ENCODE assay signal across 21 cellular contexts in genomic region chr14:32251530-32251929, GRCh38. TPM values are rescaled to one million over a fixed set of nuclear protein-coding genes. Genes with fewer than 3 reads are reported as not detected.
DNase-seq lines count a peak whose midpoint lies in the region; ATAC-seq, FAIRE-seq and TF ChIP-seq lines count a peak whose summit lies in the region.
"Had no signal": no experiment of that assay in that cellular context is flagged by ENCODE, and none has a peak within 500 bp of the region (broad histone marks: within the 10 kb centered on the region; RNA-seq: fewer than 3 reads in every experiment).

No MANE protein-coding gene starts in this region.

- POLR2A ChIA-PET in SK-N-SH (lab: Yijun Ruan, JAX) (interaction anchor here (0.6 kb wide), 1 partner anchor 757 kb away, joined by 3 read pairs; no protein-coding TSS in a partner anchor), T-cell (lab: Charles Lee) (no interaction called here)

- dilution Hi-C loops in keratinocyte (cut with MboI; ENCODE audit: extremely low pct_ligation_motif_present, low sequenced_read_pairs), result no loop called here

- H3K79me2 ChIP-seq in SK-N-SH (ENCODE audit: insufficient read depth), result no peaks in the 10 kb centered on the region
- H3K79me2 ChIP-seq in SU-DHL-6 (ENCODE audit: insufficient read depth, low read length), result no peaks in the 10 kb centered on the region
- no peaks in the 10 kb centered on the region for H3K79me2 ChIP-seq in keratinocyte (ENCODE audit: control insufficient read depth, insufficient read depth, low read length)

- H3K27ac ChIP-seq in SK-N-SH (ENCODE audit: low read depth in 2 of 2, low read length in 1 of 2) (0 out of 4 replicates have a peak overlapping the region, but pooled peaks of 1 of the 2 experiments have one; percentile 16), SU-DHL-6 (ENCODE audit: low read depth, low read length) (no peak overlapping the region), keratinocyte (ENCODE audit: control insufficient read depth, insufficient read depth, low read length) (no peak overlapping the region), sigmoid colon (peak overlapping the region; percentile 1 to 72 (median 61))
- H3K27ac ChIP-seq: ovary, PC-9, SJSA1, vagina had no signal

- H3K9me3 ChIP-seq in SK-N-SH, result no peaks in the 10 kb centered on the region
- no peaks in the 10 kb centered on the region for H3K9me3 ChIP-seq in SU-DHL-6 (ENCODE audit: insufficient read depth, low read length)
- H3K9me3 ChIP-seq in keratinocyte (ENCODE audit: control insufficient read depth, low read depth, low read length), result no peaks in the 10 kb centered on the region
- H3K9me3 ChIP-seq in sigmoid colon, result no peaks in the 10 kb centered on the region
- H3K9me3 ChIP-seq: ovary, SJSA1, vagina had no signal

- H3K4me1 ChIP-seq in SK-N-SH (ENCODE audit: control insufficient read depth in 1 of 2, insufficient read depth in 2 of 2, low read depth in 1 of 2, low read length in 1 of 2) (peaks cover 0 to 7% of the 10 kb centered on the region in 2 experiments; a peak in 2 of 4 replicates), keratinocyte (ENCODE audit: control insufficient read depth, extremely low read depth, insufficient read depth, low read length) (peaks cover 20% of the 10 kb centered on the region), sigmoid colon (peaks cover 0 to 39% (median 32%) of the 10 kb centered on the region in 4 donors)

- H3K4me2 ChIP-seq in SK-N-SH (no peak overlapping the region), SU-DHL-6 (ENCODE audit: low read depth, low read length, poor library complexity, severe bottlenecking) (no peak overlapping the region), keratinocyte (ENCODE audit: control insufficient read depth, extremely low read depth, insufficient read depth, low read depth, low read length) (no peak overlapping the region)
- H3K4me2 ChIP-seq: PC-9 had no signal

- no peak overlapping the region for H3K9ac ChIP-seq in SK-N-SH
- no peak overlapping the region for H3K9ac ChIP-seq in SU-DHL-6 (ENCODE audit: low read length)
- no peak overlapping the region for H3K9ac ChIP-seq in keratinocyte (ENCODE audit: control insufficient read depth, extremely low read depth, insufficient read depth, low read length)

- no peaks in the 10 kb centered on the region for H3K4me1 Mint-ChIP-seq in activated T-helper 2 cell treated with anti-CD3 and anti-CD28 coated beads, Interferon-gamma antibody, Interleukin-2, Interleukin-4, amounts not matched to agents 10 μg/mL and 5 μg/mL and 100 μg/mL, durations not matched to agents 14 hours and 24 hours and 36 hours (ENCODE audit: low read depth)
- no peaks in the 10 kb centered on the region for H3K4me1 Mint-ChIP-seq in T-cell
- H3K4me1 Mint-ChIP-seq: activated naive CD8-positive, alpha-beta T cell treated with anti-CD3 and anti-CD28 coated beads, Interleukin-2, amount 50 U/mL, for 24 hours had no signal

- ATAC-seq in SK-N-SH treated with all-trans-retinoic acid at 6 μM for 48 hours, result no peak
- ATAC-seq in T-cell (replicated peaks in 1 of 4), result no peak

- no peaks in the 10 kb centered on the region for H3K9me1 ChIP-seq in keratinocyte (ENCODE audit: control insufficient read depth, extremely low read depth, insufficient read depth, low read length)

- H3F3A ChIP-seq in SK-N-SH (replicated peaks; ENCODE audit: insufficient read depth) (no peaks in the 10 kb centered on the region), SU-DHL-6 (ENCODE audit: insufficient read depth) (no peaks in the 10 kb centered on the region)

- TF ChIP-seq CTCF in SK-N-SH (IDR thresholded peaks at IDR 0.05) (no peak), SU-DHL-6 (IDR thresholded peaks at IDR 0.05; ENCODE audit: insufficient read depth, low read length, poor library complexity, severe bottlenecking) (no peak), keratinocyte (optimal IDR thresholded peaks at IDR 0.05 in 1 of 3, IDR thresholded peaks at IDR 0.05 in 1 of 3, conservative IDR thresholded peaks at IDR 0.05 in 1 of 3; ENCODE audit: extremely low read depth in 1 of 3, insufficient read depth in 2 of 3, low read length in 3 of 3) (no peak), sigmoid colon (IDR thresholded peaks at IDR 0.05) (no peak)

- 93% methylated on average over 4 of the region's 4 CpGs for WGBS in SK-N-SH (ENCODE audit: low lambda C conversion rate)
- 77 to 79% methylated on average over 4 of the region's 4 CpGs for WGBS in sigmoid colon, 2 donors

- H3K36me3 ChIP-seq in SK-N-SH (replicated peaks in 1 of 2; ENCODE audit: control insufficient read depth in 1 of 2, insufficient read depth in 2 of 2, low read length in 1 of 2) (no peaks in the 10 kb centered on the region), SU-DHL-6 (ENCODE audit: low read length) (no peaks in the 10 kb centered on the region), keratinocyte (ENCODE audit: control insufficient read depth in 2 of 2, extremely low read depth in 1 of 2, insufficient read depth in 2 of 2, low read length in 2 of 2) (no peaks in the 10 kb centered on the region), sigmoid colon (no peaks in the 10 kb centered on the region)
- H3K36me3 ChIP-seq: ovary, SJSA1, vagina had no signal

- no peak overlapping the region for H3K4me3 ChIP-seq in SK-N-SH (ENCODE audit: low read depth in 2 of 2, low read length in 1 of 2)
- no peak overlapping the region for H3K4me3 ChIP-seq in SU-DHL-6 (ENCODE audit: insufficient read depth, low read length, poor library complexity, severe bottlenecking)
- no peak overlapping the region for H3K4me3 ChIP-seq in keratinocyte (ENCODE audit: control insufficient read depth in 2 of 3, extremely low read depth in 1 of 3, insufficient read depth in 2 of 3, low read depth in 1 of 3, low read length in 3 of 3)
- no peak overlapping the region for H3K4me3 ChIP-seq in sigmoid colon
- H3K4me3 ChIP-seq: ovary, PC-9, SJSA1, vagina had no signal

- no peaks in the 10 kb centered on the region for H3K9me3 Mint-ChIP-seq in activated T-helper 2 cell treated with anti-CD3 and anti-CD28 coated beads, Interferon-gamma antibody, Interleukin-2, Interleukin-4, amounts not matched to agents 10 μg/mL and 5 μg/mL and 100 μg/mL, durations not matched to agents 14 hours and 24 hours and 36 hours
- no peaks in the 10 kb centered on the region for H3K9me3 Mint-ChIP-seq in T-cell
- H3K9me3 Mint-ChIP-seq: activated naive CD8-positive, alpha-beta T cell treated with anti-CD3 and anti-CD28 coated beads, Interleukin-2, amount 50 U/mL, for 24 hours; activated T-helper 1 cell treated with anti-CD3 and anti-CD28 coated beads, Interleukin-12 subunit alpha, Interleukin-12 subunit beta, Interleukin-2, Interleukin-4 antibody, amounts not matched to agents 30 ng/mL and 10 ng/mL and 1 ng/mL, durations not matched to agents 14 hours and 24 hours and 36 hours; H9 had no signal

- TF ChIP-seq RAD21 in SK-N-SH (IDR thresholded peaks at IDR 0.05; ENCODE audit: low read length), result no peak

- H2AFZ ChIP-seq in SK-N-SH (ENCODE audit: low read depth) (peak overlapping the region; percentile 43; the same call in 1 of the 2 replicates), SU-DHL-6 (ENCODE audit: low read depth, low read length, severe bottlenecking) (peak overlapping the region; percentile 70), keratinocyte (ENCODE audit: control insufficient read depth, low read length) (peak overlapping the region; percentile 91)
- H2AFZ ChIP-seq: PC-9 had no signal

- H3K36me3 Mint-ChIP-seq in activated T-helper 2 cell treated with anti-CD3 and anti-CD28 coated beads, Interferon-gamma antibody, Interleukin-2, Interleukin-4, amounts not matched to agents 10 μg/mL and 5 μg/mL and 100 μg/mL, durations not matched to agents 14 hours and 24 hours and 36 hours (ENCODE audit: low read depth), result no peaks in the 10 kb centered on the region
- no peaks in the 10 kb centered on the region for H3K36me3 Mint-ChIP-seq in T-cell

- H4K20me1 ChIP-seq in SK-N-SH (ENCODE audit: insufficient read depth) (no peaks in the 10 kb centered on the region), SU-DHL-6 (ENCODE audit: low read depth, low read length) (no peaks in the 10 kb centered on the region), keratinocyte (ENCODE audit: control insufficient read depth, extremely low read depth, insufficient read depth, low read length) (no peaks in the 10 kb centered on the region)

- H3K27me3 ChIP-seq in SK-N-SH (ENCODE audit: insufficient read depth), result no peaks in the 10 kb centered on the region
- H3K27me3 ChIP-seq in SU-DHL-6 (ENCODE audit: low read length), result no peaks in the 10 kb centered on the region
- H3K27me3 ChIP-seq in keratinocyte (ENCODE audit: control insufficient read depth, extremely low read depth, insufficient read depth, low read length), result no peaks in the 10 kb centered on the region
- no peaks in the 10 kb centered on the region for H3K27me3 ChIP-seq in sigmoid colon
- H3K27me3 ChIP-seq: ovary, SJSA1, vagina had no signal

- H3K9me2 ChIP-seq in SK-N-SH, result no peaks in the 10 kb centered on the region
- H3K9me2 ChIP-seq in SU-DHL-6 (replicated peaks; ENCODE audit: insufficient read depth, low read length), result no peaks in the 10 kb centered on the region

- no peak overlapping the region for H3K27ac Mint-ChIP-seq in activated T-helper 2 cell treated with anti-CD3 and anti-CD28 coated beads, Interferon-gamma antibody, Interleukin-2, Interleukin-4, amounts not matched to agents 10 μg/mL and 5 μg/mL and 100 μg/mL, durations not matched to agents 14 hours and 24 hours and 36 hours
- H3K27ac Mint-ChIP-seq in T-cell, result no peak overlapping the region
- H3K27ac Mint-ChIP-seq: activated naive CD8-positive, alpha-beta T cell treated with anti-CD3 and anti-CD28 coated beads, Interleukin-2, amount 50 U/mL, for 24 hours; activated T-helper 1 cell treated with anti-CD3 and anti-CD28 coated beads, Interleukin-12 subunit alpha, Interleukin-12 subunit beta, Interleukin-2, Interleukin-4 antibody, amounts not matched to agents 30 ng/mL and 10 ng/mL and 1 ng/mL, durations not matched to agents 14 hours and 24 hours and 36 hours; H9 had no signal

- peak; percentile 17 for FAIRE-seq in keratinocyte (lab: Jason Lieb, UNC)
- FAIRE-seq: small intestine had no signal

- H3K4me3 Mint-ChIP-seq in activated T-helper 2 cell treated with anti-CD3 and anti-CD28 coated beads, Interferon-gamma antibody, Interleukin-2, Interleukin-4, amounts not matched to agents 10 μg/mL and 5 μg/mL and 100 μg/mL, durations not matched to agents 14 hours and 24 hours and 36 hours (ENCODE audit: low read depth), result no peak overlapping the region
- H3K4me3 Mint-ChIP-seq in T-cell, result no peak overlapping the region
- H3K4me3 Mint-ChIP-seq: activated naive CD8-positive, alpha-beta T cell treated with anti-CD3 and anti-CD28 coated beads, Interleukin-2, amount 50 U/mL, for 24 hours; activated T-helper 1 cell treated with anti-CD3 and anti-CD28 coated beads, Interleukin-12 subunit alpha, Interleukin-12 subunit beta, Interleukin-2, Interleukin-4 antibody, amounts not matched to agents 30 ng/mL and 10 ng/mL and 1 ng/mL, durations not matched to agents 14 hours and 24 hours and 36 hours; H9 had no signal

- TF ChIP-seq POLR2A in sigmoid colon (IDR thresholded peaks at IDR 0.05), result no peak

- intact Hi-C loops in sigmoid colon (cut with DNase I), result loop anchor here (5.0 kb wide), 5 partner anchors 259 to 794 kb away; partner anchors contain the start of gene DTD2
- intact Hi-C loops in activated T-helper 2 cell treated with anti-CD3 and anti-CD28 coated beads, Interferon-gamma antibody, Interleukin-2, Interleukin-4, amounts not matched to agents 10 μg/mL and 5 μg/mL and 100 μg/mL, durations not matched to agents 14 hours and 24 hours and 36 hours (cut with micrococcal nuclease), result no loop called here

- H3K27me3 Mint-ChIP-seq in activated T-helper 2 cell treated with anti-CD3 and anti-CD28 coated beads, Interferon-gamma antibody, Interleukin-2, Interleukin-4, amounts not matched to agents 10 μg/mL and 5 μg/mL and 100 μg/mL, durations not matched to agents 14 hours and 24 hours and 36 hours (ENCODE audit: low read depth), result no peaks in the 10 kb centered on the region
- H3K27me3 Mint-ChIP-seq in T-cell, result no peaks in the 10 kb centered on the region
- H3K27me3 Mint-ChIP-seq: activated naive CD8-positive, alpha-beta T cell treated with anti-CD3 and anti-CD28 coated beads, Interleukin-2, amount 50 U/mL, for 24 hours had no signal

- DNase-seq in SK-N-SH, result no peak
- DNase-seq in keratinocyte (ENCODE audit: low read depth, low spot score), result no peak
- DNase-seq in sigmoid colon, result no peak
- no peak for DNase-seq in activated T-helper 2 cell treated with anti-CD3 and anti-CD28 coated beads, Interferon-gamma antibody, Interleukin-2, Interleukin-4, amounts not matched to agents 10 μg/mL and 5 μg/mL and 100 μg/mL, durations not matched to agents 14 hours and 24 hours and 36 hours (ENCODE audit: low spot score)
- no peak for DNase-seq in activated T-cell treated with anti-CD3 and anti-CD28 coated beads for 4 hours
- DNase-seq in T-cell, result no peak
- DNase-seq: left ventricle myocardium superior had no signal

- TF ChIP-seq EP300 in SK-N-SH (IDR thresholded peaks at IDR 0.05; ENCODE audit: borderline replicate concordance in 1 of 2, low read depth in 1 of 2, low read length in 1 of 2) (no peak), sigmoid colon (IDR thresholded peaks at IDR 0.05) (no peak)

- CTCF ChIA-PET in SK-N-SH (lab: Yijun Ruan, JAX), result interaction anchor here (0.7 to 6.2 kb wide), 26 partner anchors 19 to 793 kb away, joined by 3 to 169 read pairs (median 4); partner anchors contain the start of gene ARHGAP5
- CTCF ChIA-PET in T-cell (lab: Charles Lee), result interaction anchor here (0.6 to 6.3 kb wide), 13 partner anchors 32 to 743 kb away, joined by 3 to 69 read pairs (median 7); partner anchors contain the start of gene ARHGAP5 (in 1 of the 2)

RNA-seq across cellular contexts. Expression of gene RNU6-8, which starts 48.5 kb away (rescaled TPM):
- polyA plus RNA-seq in SK-N-SH (2012; rRNA removed) (not detected in 2 replicates), keratinocyte (not detected in 3 replicates), sigmoid colon (not detected)
- not detected in 2 replicates for polyA plus RNA-seq in SK-N-SH (2012; cell fraction: cytosol; rRNA removed)
- not detected in 2 replicates for polyA plus RNA-seq in SK-N-SH (2012; cell fraction: nucleus; rRNA removed)
- polyA plus RNA-seq in keratinocyte (2011; ENCODE audit: low read depth), result not detected
- polyA plus RNA-seq in keratinocyte (2011; cell fraction: cytosol; rRNA removed), result not detected in 2 replicates
- polyA plus RNA-seq in keratinocyte (2011; cell fraction: nucleus; rRNA removed), result not detected in 2 replicates
- polyA plus RNA-seq in keratinocyte (2012; ENCODE audit: low replicate concordance), result not detected in 2 replicates
- not detected in 3 replicates for polyA minus RNA-seq in keratinocyte
- polyA minus RNA-seq in keratinocyte (2011; cell fraction: cytosol; rRNA and poly(A)+ RNA removed), result not detected
- polyA minus RNA-seq in keratinocyte (2011; cell fraction: nucleus; rRNA and poly(A)+ RNA removed), result not detected in 2 replicates
- total RNA-seq in sigmoid colon (not detected), T-cell (not detected)
- total RNA-seq in activated T-helper 2 cell treated with anti-CD3 and anti-CD28 coated beads, Interferon-gamma antibody, Interleukin-2, Interleukin-4, amounts not matched to agents 10 μg/mL and 5 μg/mL and 100 μg/mL, durations not matched to agents 14 hours and 24 hours and 36 hours, result not detected in 2 replicates
- total RNA-seq: activated T-helper 1 cell treated with anti-CD3 and anti-CD28 coated beads, Interleukin-12 subunit alpha, Interleukin-12 subunit beta, Interleukin-2, Interleukin-4 antibody, amounts not matched to agents 30 ng/mL and 10 ng/mL and 1 ng/mL, durations not matched to agents 14 hours and 24 hours and 36 hours; dermis microvascular lymphatic vessel endothelial cell; epithelial cell of proximal tubule; glomerular endothelial cell; H9; left ventricle myocardium superior; MCF 10A; ovary; PC-9; SJSA1; vagina had no signal
- polyA plus RNA-seq: ovary, small intestine had no signal

RNA-seq across cellular contexts. Expression of gene RNU6-7, which starts 49.7 kb away (rescaled TPM):
- polyA plus RNA-seq in SK-N-SH (2012; rRNA removed) (not detected in 2 replicates), keratinocyte (not detected in 3 replicates), sigmoid colon (not detected)
- not detected in 2 replicates for polyA plus RNA-seq in SK-N-SH (2012; cell fraction: cytosol; rRNA removed)
- polyA plus RNA-seq in SK-N-SH (2012; cell fraction: nucleus; rRNA removed), result not detected in 2 replicates
- not detected for polyA plus RNA-seq in keratinocyte (2011; ENCODE audit: low read depth)
- polyA plus RNA-seq in keratinocyte (2011; cell fraction: cytosol; rRNA removed), result not detected in 2 replicates
- polyA plus RNA-seq in keratinocyte (2011; cell fraction: nucleus; rRNA removed), result not detected in 2 replicates
- polyA plus RNA-seq in keratinocyte (2012; ENCODE audit: low replicate concordance), result not detected in 2 replicates
- not detected in 3 replicates for polyA minus RNA-seq in keratinocyte
- not detected for polyA minus RNA-seq in keratinocyte (2011; cell fraction: cytosol; rRNA and poly(A)+ RNA removed)
- polyA minus RNA-seq in keratinocyte (2011; cell fraction: nucleus; rRNA and poly(A)+ RNA removed), result not detected in 2 replicates
- total RNA-seq in sigmoid colon (not detected), T-cell (not detected)
- total RNA-seq in activated T-helper 2 cell treated with anti-CD3 and anti-CD28 coated beads, Interferon-gamma antibody, Interleukin-2, Interleukin-4, amounts not matched to agents 10 μg/mL and 5 μg/mL and 100 μg/mL, durations not matched to agents 14 hours and 24 hours and 36 hours, result not detected in 2 replicates
- total RNA-seq: activated T-helper 1 cell treated with anti-CD3 and anti-CD28 coated beads, Interleukin-12 subunit alpha, Interleukin-12 subunit beta, Interleukin-2, Interleukin-4 antibody, amounts not matched to agents 30 ng/mL and 10 ng/mL and 1 ng/mL, durations not matched to agents 14 hours and 24 hours and 36 hours; dermis microvascular lymphatic vessel endothelial cell; epithelial cell of proximal tubule; glomerular endothelial cell; H9; left ventricle myocardium superior; MCF 10A; ovary; PC-9; SJSA1; vagina had no signal
- polyA plus RNA-seq: ovary, small intestine had no signal

Comparison
In these comparisons a context has a peak if more than half of its experiments do, and no peak if none do; other contexts are left out.
1. H3K27ac ChIP-seq: peak in sigmoid colon (4 of 4); none in SU-DHL-6 (single experiment) and keratinocyte (single experiment).
2. Peak in every context shown above with its lines, with median percentiles within 50 percentile points of each other: H2AFZ ChIP-seq.